ENCODE assay signal across 9 cellular contexts in the genomic region with DNA sequence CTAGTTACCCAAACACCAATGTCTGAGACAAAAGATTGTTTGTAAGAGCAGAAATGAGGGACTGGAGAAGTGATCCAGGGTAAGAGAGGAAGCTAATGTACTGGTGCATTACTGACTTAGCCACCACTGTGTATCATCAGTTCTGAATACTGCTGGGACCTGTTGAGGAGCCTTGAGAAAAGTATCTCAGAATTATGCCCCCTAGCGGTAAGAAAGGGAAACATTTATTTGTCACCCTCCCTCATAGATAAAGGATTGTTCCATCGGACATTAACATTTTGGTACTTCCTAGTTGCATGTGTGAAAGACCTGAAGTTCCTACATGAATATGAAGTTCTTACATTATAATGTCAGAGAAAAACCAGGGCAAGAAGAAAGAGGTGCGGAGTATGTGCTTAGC.
A peak's percentile ranks its signal among the peaks of the same experiment; 100 is the strongest.
DNase-seq lines count a peak whose midpoint lies in the region; ATAC-seq and TF ChIP-seq lines count a peak whose summit lies in the region.
"Had no signal": no experiment of that assay in that cellular context is flagged by ENCODE, and none has a peak within 500 bp of the region (broad histone marks: within the 10 kb centered on the region; RNA-seq: fewer than 3 reads in every experiment).

No MANE protein-coding gene starts in this region.

- no peaks in the 10 kb centered on the region for H3K27me3 Mint-ChIP-seq in MCF 10A (ENCODE audit: insufficient read depth, unreplicated experiment)
- no peaks in the 10 kb centered on the region for H3K27me3 Mint-ChIP-seq in natural killer cell (ENCODE audit: low read depth in 2 of 2)

- H2AFZ ChIP-seq in mammary epithelial cell (ENCODE audit: low read depth, low read length): no peak overlapping the region

- CTCF ChIA-PET in MCF 10A (lab: Yijun Ruan, JAX): interaction anchor here (0.6 to 1.0 kb wide), 2 partner anchors 18 kb away, joined by 3 read pairs; no protein-coding TSS in a partner anchor
- CTCF ChIA-PET in mammary epithelial cell (lab: Charles Lee; ENCODE audit: low non-redundant PET): no interaction called here

- no peak for TF ChIP-seq EP300 in transverse colon (IDR thresholded peaks at IDR 0.05; ENCODE audit: low read depth)

- H3K27me3 ChIP-seq in breast epithelium (no peaks in the 10 kb centered on the region), mammary epithelial cell (ENCODE audit: insufficient read depth, low read length) (no peaks in the 10 kb centered on the region), transverse colon (no peaks in the 10 kb centered on the region)

- dilution Hi-C loops in mammary epithelial cell (cut with HindIII; ENCODE audit: low sequenced_read_pairs): no loop called here

- H3K4me3 ChIP-seq in breast epithelium (no peak overlapping the region), mammary epithelial cell (replicated peaks in 1 of 3; ENCODE audit: insufficient read depth in 1 of 3, low read depth in 2 of 3, low read length in 3 of 3) (no peak overlapping the region), transverse colon (no peak overlapping the region)

- POLR2A ChIA-PET in MCF 10A (lab: Yijun Ruan, JAX): no interaction called here

- no peak for ATAC-seq in natural killer cell
- ATAC-seq in activated naive CD4-positive, alpha-beta T cell treated with anti-CD3 and anti-CD28 coated beads, Interleukin-2, amount 50 U/mL, for 72 hours: no peak

- TF ChIP-seq POLR2A in breast epithelium (IDR thresholded peaks at IDR 0.05) (no peak), transverse colon (IDR thresholded peaks at IDR 0.05) (no peak)

- WGBS in mammary epithelial cell (ENCODE audit: low coverage, missing lambda C conversion rate): 49% methylated on average over 3 of the region's 3 CpGs
- 63 to 66% methylated on average over 3 of the region's 3 CpGs for WGBS in transverse colon (ENCODE audit: low coverage in 1 of 2), 2 donors

- no peak overlapping the region for H3K27ac Mint-ChIP-seq in MCF 10A (ENCODE audit: low read depth, unreplicated experiment)
- H3K27ac Mint-ChIP-seq in natural killer cell: no peak overlapping the region
- H3K27ac Mint-ChIP-seq in activated naive CD4-positive, alpha-beta T cell treated with anti-CD3 and anti-CD28 coated beads, Interleukin-2, amount 50 U/mL, for 72 hours: no peak overlapping the region

- H3K27ac ChIP-seq in breast epithelium (no peak overlapping the region), mammary epithelial cell (ENCODE audit: insufficient read depth, low read depth, low read length) (no peak overlapping the region), transverse colon (no peak overlapping the region)

- H4K20me1 ChIP-seq in mammary epithelial cell (ENCODE audit: insufficient read depth, low read length): no peaks in the 10 kb centered on the region

- BruUV-seq in MCF 10A (replicated peaks; lab: Mats Ljungman, UMichigan): no TSS peak
- BruUV-seq in mammary epithelial cell (replicated peaks; lab: Mats Ljungman, UMichigan): no TSS peak

- intact Hi-C loops in MCF 10A (cut with micrococcal nuclease) (no loop called here), breast epithelium (cut with DNase I; ENCODE audit: low total_unique reads) (no loop called here), mammary epithelial cell (cut with micrococcal nuclease) (loop anchor here (2.0 to 10.0 kb wide), 4 partner anchors 284 to 1672 kb away; no protein-coding TSS in a partner anchor), transverse colon (cut with DNase I; ENCODE audit: low total_unique reads) (no loop called here), natural killer cell (cut with micrococcal nuclease) (no loop called here)

- no peaks in the 10 kb centered on the region for H3K36me3 Mint-ChIP-seq in MCF 10A (ENCODE audit: insufficient read depth, unreplicated experiment)
- H3K36me3 Mint-ChIP-seq in natural killer cell: no peaks in the 10 kb centered on the region
- H3K36me3 Mint-ChIP-seq in activated naive CD4-positive, alpha-beta T cell treated with anti-CD3 and anti-CD28 coated beads, Interleukin-2, amount 50 U/mL, for 72 hours: no peaks in the 10 kb centered on the region

- H3K4me1 Mint-ChIP-seq in MCF 10A (ENCODE audit: insufficient read depth, unreplicated experiment) (peaks cover 15% of the 10 kb centered on the region), natural killer cell (no peaks in the 10 kb centered on the region)

- H3K79me2 ChIP-seq in mammary epithelial cell (ENCODE audit: insufficient read depth, low read length): no peaks in the 10 kb centered on the region

- TF ChIP-seq CTCF in MCF 10A (IDR thresholded peaks at IDR 0.05; ENCODE audit: unreplicated experiment) (peak; percentile 43), breast epithelium (IDR thresholded peaks at IDR 0.05) (no peak), mammary epithelial cell (conservative IDR thresholded peaks at IDR 0.05 in 1 of 2, IDR thresholded peaks at IDR 0.05 in 1 of 2; ENCODE audit: extremely low read depth in 1 of 2, insufficient read depth in 1 of 2, low read depth in 1 of 2, low read length in 2 of 2) (peak; percentile 16 to 29), transverse colon (IDR thresholded peaks at IDR 0.05) (peak; percentile 16 to 54 (median 32)), natural killer cell (IDR thresholded peaks at IDR 0.05) (no peak)

- no peaks in the 10 kb centered on the region for H3K9me3 ChIP-seq in breast epithelium
- no peaks in the 10 kb centered on the region for H3K9me3 ChIP-seq in mammary epithelial cell (replicated peaks; ENCODE audit: insufficient read depth, low read length)
- no peaks in the 10 kb centered on the region for H3K9me3 ChIP-seq in transverse colon

- H3K4me1 ChIP-seq in breast epithelium (no peaks in the 10 kb centered on the region), mammary epithelial cell (ENCODE audit: insufficient read depth, low read length) (no peaks in the 10 kb centered on the region), transverse colon (no peaks in the 10 kb centered on the region)

- DNase-seq in MCF 10A (ENCODE audit: unreplicated experiment) (no peak), breast epithelium (ENCODE audit: low spot score in 2 of 2) (no peak), HT-29 (ENCODE audit: low spot score) (peak; percentile 6), mammary epithelial cell (no peak), transverse colon (no peak), GDM1 (lab: John Stamatoyannopoulos, UW) (no peak), natural killer cell (no peak)
- DNase-seq in activated naive CD4-positive, alpha-beta T cell treated with anti-CD3 and anti-CD28 coated beads, Interleukin-2, amount 50 U/mL, for 72 hours (ENCODE audit: low spot score in 2 of 2): no peak
- DNase-seq: DMS153 had no signal

- H3K36me3 ChIP-seq in breast epithelium: no peaks in the 10 kb centered on the region
- H3K36me3 ChIP-seq in mammary epithelial cell (ENCODE audit: insufficient read depth, low read length): no peaks in the 10 kb centered on the region
- no peaks in the 10 kb centered on the region for H3K36me3 ChIP-seq in transverse colon

- H3K4me2 ChIP-seq in mammary epithelial cell (ENCODE audit: insufficient read depth, low read depth, low read length): no peak overlapping the region

- H3K4me3 Mint-ChIP-seq in MCF 10A (ENCODE audit: unreplicated experiment) (no peak overlapping the region), natural killer cell (no peak overlapping the region)

- H3K9ac ChIP-seq in mammary epithelial cell (ENCODE audit: insufficient read depth, low read length): no peak overlapping the region

- in situ Hi-C loops in mammary epithelial cell (cut with MboI; ENCODE audit: low sequenced_read_pairs in 2 of 2): no loop called here
- in situ Hi-C loops in transverse colon (cut with MboI; ENCODE audit: low pct_ligation_motif_present in 1 of 4, low pct_unique_long_range_greater_than_20kb in 1 of 4, low sequenced_read_pairs in 3 of 4): no loop called here

- H3K9me3 Mint-ChIP-seq in MCF 10A (ENCODE audit: unreplicated experiment): no peaks in the 10 kb centered on the region
- peaks cover 2 to 8% of the 10 kb centered on the region in 2 donors for H3K9me3 Mint-ChIP-seq in natural killer cell
- H3K9me3 Mint-ChIP-seq in activated naive CD4-positive, alpha-beta T cell treated with anti-CD3 and anti-CD28 coated beads, Interleukin-2, amount 50 U/mL, for 72 hours: peaks cover 11 to 14% of the 10 kb centered on the region in 2 donors

Comparison
In these comparisons a context has a peak if more than half of its experiments do, and no peak if none do; other contexts are left out.
1. CTCF ChIP-seq: peak in MCF 10A (single experiment), mammary epithelial cell (2 of 2) and transverse colon (5 of 5); none in breast epithelium (0 of 3) and natural killer cell (single experiment).